Comparison of ENCODE assay signal across 15 cellular contexts in genomic region chr12:57579677-57580465, GRCh38. TPM values are rescaled to one million over a fixed set of nuclear protein-coding genes. Genes with fewer than 3 reads are reported as not detected.
DNase-seq lines count a peak whose midpoint lies in the region; ATAC-seq, FAIRE-seq and TF ChIP-seq lines count a peak whose summit lies in the region.
"Had no signal": no experiment of that assay in that cellular context is flagged by ENCODE, and none has a peak within 500 bp of the region (broad histone marks: within the 10 kb centered on the region; RNA-seq: fewer than 3 reads in every experiment).

No MANE protein-coding gene starts in this region.

- intact Hi-C loops in HepG2 (cut with micrococcal nuclease; ENCODE audit: unreplicated experiment): loop anchor here (1.0 to 5.0 kb wide), 3 partner anchors 57 to 157 kb away; partner anchors contain the start of gene AGAP2

- POLR2A ChIA-PET in HepG2 (lab: Yijun Ruan, JAX): interaction anchor here (0.7 to 4.1 kb wide), 13 partner anchors 11 to 165 kb away, joined by 3 to 35 read pairs (median 4); partner anchors contain the start of genes ARHGEF25, DCTN2, DDIT3 and INHBE

- H3K79me2 ChIP-seq in HepG2 (ENCODE audit: insufficient read depth, low read length): peaks cover 10% of the 10 kb centered on the region
- H3K79me2 ChIP-seq in MM.1S (ENCODE audit: low read length): no peaks in the 10 kb centered on the region

- no peaks in the 10 kb centered on the region for H4K20me1 ChIP-seq in HepG2 (ENCODE audit: insufficient read depth, low read length)
- H4K20me1 ChIP-seq in MM.1S (ENCODE audit: insufficient read depth, low read length): no peaks in the 10 kb centered on the region

- H3K36me3 ChIP-seq in SJSA1 (no peaks in the 10 kb centered on the region), HepG2 (replicated peaks in 1 of 2; ENCODE audit: control insufficient read depth in 1 of 2, insufficient read depth in 2 of 2, low read length in 2 of 2) (peaks cover 3 to 25% of the 10 kb centered on the region in 2 experiments), MM.1S (replicated peaks; ENCODE audit: insufficient read depth, low read length) (no peaks in the 10 kb centered on the region)

- no peak for TF ChIP-seq RAD21 in HepG2 (CRISPR knock-in tag; IDR thresholded peaks at IDR 0.05)

- H3K4me3 ChIP-seq in SJSA1 (no peak overlapping the region), HepG2 (replicated peaks in 1 of 3; ENCODE audit: insufficient read depth in 1 of 3, low read depth in 2 of 3, low read length in 3 of 3) (peak overlapping the region; percentile 10 to 60 (median 41)), MM.1S (ENCODE audit: low read length) (no peak overlapping the region)
- H3K4me3 ChIP-seq: K562 had no signal

- CTCF ChIA-PET in HepG2 (lab: Yijun Ruan, JAX; ENCODE audit: low intra/inter-chr PET ratio, low total read pairs): interaction anchor here (1.4 kb wide), 1 partner anchor 41 kb away, joined by 4 read pairs; no protein-coding TSS in a partner anchor

- peaks cover 13% of the 10 kb centered on the region for H3K27me3 ChIP-seq in SJSA1 (replicated peaks)
- no peaks in the 10 kb centered on the region for H3K27me3 ChIP-seq in HepG2 (ENCODE audit: control insufficient read depth in 1 of 2, insufficient read depth in 2 of 2, low read length in 2 of 2)
- peaks cover 11% of the 10 kb centered on the region; the same call in 1 of the 2 replicates for H3K27me3 ChIP-seq in MM.1S (replicated peaks; ENCODE audit: insufficient read depth, low read length)

- H3K27ac ChIP-seq in SJSA1: no peak overlapping the region
- peak overlapping the region; percentile 99 for H3K27ac ChIP-seq in HepG2 (ENCODE audit: extremely low read length, insufficient read depth, low read length)
- no peak overlapping the region for H3K27ac ChIP-seq in MM.1S (ENCODE audit: low read length)

- peak; percentile 76 for FAIRE-seq in HepG2 (lab: Jason Lieb, UNC)
- FAIRE-seq: A204.1, G401.6, GM12891, K562 had no signal

- WGBS in HepG2 (ENCODE audit: low lambda C conversion rate): under 1% methylated on average over 6 of the region's 8 CpGs

- H3K9me2 ChIP-seq in MM.1S (replicated peaks; ENCODE audit: insufficient read depth, low read length): no peaks in the 10 kb centered on the region

- H2AFZ ChIP-seq in HepG2 (ENCODE audit: low read length) (no peak overlapping the region), MM.1S (ENCODE audit: low read length) (no peak overlapping the region)

- ATAC-seq in HepG2: peak; percentile 74
- ATAC-seq: K562 had no signal

- peak overlapping the region; percentile 78 for H3K9ac ChIP-seq in HepG2 (ENCODE audit: insufficient read depth, low read depth, low read length)
- no peak overlapping the region for H3K9ac ChIP-seq in MM.1S (ENCODE audit: low read length)

- TF ChIP-seq CTCF in HepG2 (CRISPR knock-in tag; IDR thresholded peaks at IDR 0.05): no peak
- no peak for TF ChIP-seq CTCF in MM.1S (IDR thresholded peaks at IDR 0.05; ENCODE audit: low read length)

- in situ Hi-C loops in HepG2 (cut with HindIII; ENCODE audit: extremely low pct_ligation_motif_present, low pct_unique_long_range_greater_than_20kb): loop anchor here (5.0 kb wide), 1 partner anchor 42 kb away; no protein-coding TSS in a partner anchor

- DNase-seq in Daoy (ENCODE audit: low read depth) (peak; percentile 17), SJSA1 (ENCODE audit: low read depth in 1 of 2, low spot score in 2 of 2) (peak; percentile 81 to 83), HepG2 (ENCODE audit: low spot score) (peak; percentile 97), DMS153 treated with DMSO at 0.1 percent for 48 hours (lab: John Stamatoyannopoulos, UW; ENCODE audit: unreplicated experiment) (no peak), MM.1S (no peak)
- DNase-seq in stimulated activated CD4-positive, alpha-beta T cell treated with anti-CD3 and anti-CD28 coated beads, Interleukin-4, amount 100 ng/mL, for 1 hour: no peak
- DNase-seq: COR-L47, NCI-H1105, NCI-H1694 treated with DMSO at 0.1 percent for 48 hours had no signal

- TF ChIP-seq EP300 in HepG2 (IDR thresholded peaks at IDR 0.05; ENCODE audit: low read depth in 2 of 2, low read length in 2 of 2) (peak in 1 of 2 experiments; percentile 75; a peak in 2 of 4 replicates), HepG2 (CRISPR knock-in tag; IDR thresholded peaks at IDR 0.05; ENCODE audit: borderline replicate concordance) (no peak)

- peaks cover 11% of the 10 kb centered on the region for H3K4me1 ChIP-seq in SJSA1 (replicated peaks)
- peaks cover 77% of the 10 kb centered on the region for H3K4me1 ChIP-seq in HepG2 (ENCODE audit: insufficient read depth, low read length)
- no peaks in the 10 kb centered on the region for H3K4me1 ChIP-seq in MM.1S (ENCODE audit: low read length)

- BruUV-seq in HepG2 (replicated peaks; lab: Mats Ljungman, UMichigan): no TSS peak

- H3K9me3 ChIP-seq in SJSA1 (replicated peaks) (no peaks in the 10 kb centered on the region), HepG2 (ENCODE audit: low read length) (no peaks in the 10 kb centered on the region), MM.1S (replicated peaks; ENCODE audit: insufficient read depth, low read length) (no peaks in the 10 kb centered on the region)

- TF ChIP-seq POLR2A in HepG2 (IDR thresholded peaks at IDR 0.05; ENCODE audit: insufficient read depth in 1 of 2, low read depth in 2 of 2, low read length in 2 of 2): peak in 1 of 2 experiments; percentile 47; a peak in 3 of 4 replicates

- H3K4me2 ChIP-seq in HepG2 (ENCODE audit: low read depth, low read length) (peak overlapping the region; percentile 87), MM.1S (ENCODE audit: low read depth, low read length) (no peak overlapping the region)

- H3F3A ChIP-seq in MM.1S (ENCODE audit: insufficient read depth, low read length): no peaks in the 10 kb centered on the region

RNA-seq across cellular contexts. Expression of gene PIP4K2C, which starts 11.1 kb away (rescaled TPM):
- total RNA-seq in Daoy (2014; rRNA removed; shearing (Covaris generic)): 35.2 and 44.9 TPM in 2 replicates
- 544 and 654 TPM in 2 replicates for total RNA-seq in SJSA1 (2014; rRNA removed; shearing (Covaris generic))
- 23.6 and 26.4 TPM in 2 replicates for total RNA-seq in HepG2 (2016; rRNA removed; fragmentation: Illumina TruSeq; extraction: Trizol)
- total RNA-seq in HepG2 (2016; cell fraction: cytosol; rRNA removed; fragmentation: Illumina TruSeq; extraction: Trizol; ENCODE audit: low read depth): 2.6 and 2.8 TPM in 2 replicates
- total RNA-seq in HepG2 (2016; cell fraction: insoluble cytoplasmic fraction; rRNA removed; fragmentation: Illumina TruSeq; extraction: Trizol): 19.8 and 28.3 TPM in 2 replicates
- 9.9 and 10.2 TPM in 2 replicates for total RNA-seq in HepG2 (2016; cell fraction: membrane; rRNA removed; fragmentation: Illumina TruSeq; extraction: Trizol)
- total RNA-seq in HepG2 (2016; cell fraction: nucleus; rRNA removed; fragmentation: Illumina TruSeq; extraction: Trizol): 23.9 TPM in 2 replicates
- 21.7 and 23.3 TPM in 2 replicates for polyA plus RNA-seq in HepG2 (2011; rRNA removed)
- polyA plus RNA-seq in HepG2 (2011; cell fraction: cytosol; rRNA removed): 13.2 and 18.6 TPM in 2 replicates
- 26.0 and 28.4 TPM in 2 replicates for polyA plus RNA-seq in HepG2 (2011; cell fraction: nucleus; rRNA removed)
- polyA plus RNA-seq in HepG2 (2012): 14.2 and 18.4 TPM in 2 replicates
- 2.2 and 2.3 TPM in 2 replicates for polyA plus RNA-seq in HepG2 (2016; cell fraction: cytosol; fragmentation: Illumina TruSeq; extraction: Trizol; ENCODE audit: low read depth)
- 16.8 and 23.7 TPM in 2 replicates for polyA plus RNA-seq in HepG2 (2016; cell fraction: insoluble cytoplasmic fraction; fragmentation: Illumina TruSeq; extraction: Trizol; ENCODE audit: low read depth)
- 6.3 and 6.4 TPM in 2 replicates for polyA plus RNA-seq in HepG2 (2016; cell fraction: membrane; fragmentation: Illumina TruSeq; extraction: Trizol; ENCODE audit: low read depth)
- polyA plus RNA-seq in HepG2 (2016; cell fraction: nucleus; fragmentation: Illumina TruSeq; extraction: Trizol; ENCODE audit: insufficient read depth, low read depth): 34.3 and 34.5 TPM in 2 replicates
- polyA minus RNA-seq in HepG2 (2011; rRNA and poly(A)+ RNA removed; ENCODE audit: low replicate concordance): 20.4 and 21.5 TPM in 2 replicates
- polyA minus RNA-seq in HepG2 (2011; cell fraction: cytosol; rRNA and poly(A)+ RNA removed): 12.7 and 13.5 TPM in 2 replicates
- 8.1 and 11.4 TPM in 2 replicates for polyA minus RNA-seq in HepG2 (2011; cell fraction: nucleus; rRNA and poly(A)+ RNA removed)

RNA-seq across cellular contexts. Expression of gene DTX3, which starts 24.8 kb away (rescaled TPM):
- 12.3 and 12.7 TPM in 2 replicates for total RNA-seq in Daoy (2014; rRNA removed; shearing (Covaris generic))
- total RNA-seq in SJSA1 (2014; rRNA removed; shearing (Covaris generic)): 187 and 286 TPM in 2 replicates
- total RNA-seq in HepG2 (2016; rRNA removed; fragmentation: Illumina TruSeq; extraction: Trizol): 5.4 and 9.0 TPM in 2 replicates
- total RNA-seq in HepG2 (2016; cell fraction: cytosol; rRNA removed; fragmentation: Illumina TruSeq; extraction: Trizol; ENCODE audit: low read depth): 4.1 and 4.8 TPM in 2 replicates
- total RNA-seq in HepG2 (2016; cell fraction: insoluble cytoplasmic fraction; rRNA removed; fragmentation: Illumina TruSeq; extraction: Trizol): 4.3 and 9.2 TPM in 2 replicates
- total RNA-seq in HepG2 (2016; cell fraction: membrane; rRNA removed; fragmentation: Illumina TruSeq; extraction: Trizol): 8.4 and 9.4 TPM in 2 replicates
- 9.5 and 11.0 TPM in 2 replicates for total RNA-seq in HepG2 (2016; cell fraction: nucleus; rRNA removed; fragmentation: Illumina TruSeq; extraction: Trizol)
- polyA plus RNA-seq in HepG2 (2011; rRNA removed): 27.2 and 28.7 TPM in 2 replicates
- polyA plus RNA-seq in HepG2 (2011; cell fraction: cytosol; rRNA removed): 13.0 and 16.9 TPM in 2 replicates
- polyA plus RNA-seq in HepG2 (2011; cell fraction: nucleus; rRNA removed): 170 and 204 TPM in 2 replicates
- polyA plus RNA-seq in HepG2 (2012): 11.6 and 13.9 TPM in 2 replicates
- polyA plus RNA-seq in HepG2 (2016; cell fraction: cytosol; fragmentation: Illumina TruSeq; extraction: Trizol; ENCODE audit: low read depth): 4.0 and 4.6 TPM in 2 replicates
- 6.2 and 8.3 TPM in 2 replicates for polyA plus RNA-seq in HepG2 (2016; cell fraction: insoluble cytoplasmic fraction; fragmentation: Illumina TruSeq; extraction: Trizol; ENCODE audit: low read depth)
- 9.6 and 10.1 TPM in 2 replicates for polyA plus RNA-seq in HepG2 (2016; cell fraction: membrane; fragmentation: Illumina TruSeq; extraction: Trizol; ENCODE audit: low read depth)
- polyA plus RNA-seq in HepG2 (2016; cell fraction: nucleus; fragmentation: Illumina TruSeq; extraction: Trizol; ENCODE audit: insufficient read depth, low read depth): 29.4 and 32.9 TPM in 2 replicates
- 16.3 TPM in 1 of 2 replicates, not detected in the other for polyA minus RNA-seq in HepG2 (2011; rRNA and poly(A)+ RNA removed; ENCODE audit: low replicate concordance)
- 4.4 and 6.0 TPM in 2 replicates for polyA minus RNA-seq in HepG2 (2011; cell fraction: cytosol; rRNA and poly(A)+ RNA removed)
- 14.5 and 15.1 TPM in 2 replicates for polyA minus RNA-seq in HepG2 (2011; cell fraction: nucleus; rRNA and poly(A)+ RNA removed)
- total RNA-seq: HT-29 had no signal

RNA-seq across cellular contexts. Expression of gene KIF5A, which starts 30.0 kb away (rescaled TPM):
- 0.69 and 1.0 TPM in 2 replicates for total RNA-seq in Daoy (2014; rRNA removed; shearing (Covaris generic))
- 2.1 and 2.8 TPM in 2 replicates for total RNA-seq in SJSA1 (2014; rRNA removed; shearing (Covaris generic))
- 1.1 and 1.6 TPM in 2 replicates for total RNA-seq in HepG2 (2016; rRNA removed; fragmentation: Illumina TruSeq; extraction: Trizol)
- total RNA-seq in HepG2 (2016; cell fraction: cytosol; rRNA removed; fragmentation: Illumina TruSeq; extraction: Trizol; ENCODE audit: low read depth): 0.18 and 0.71 TPM in 2 replicates
- 0.91 and 1.5 TPM in 2 replicates for total RNA-seq in HepG2 (2016; cell fraction: insoluble cytoplasmic fraction; rRNA removed; fragmentation: Illumina TruSeq; extraction: Trizol)
- 0.37 and 0.41 TPM in 2 replicates for total RNA-seq in HepG2 (2016; cell fraction: membrane; rRNA removed; fragmentation: Illumina TruSeq; extraction: Trizol)
- 3.2 and 3.6 TPM in 2 replicates for total RNA-seq in HepG2 (2016; cell fraction: nucleus; rRNA removed; fragmentation: Illumina TruSeq; extraction: Trizol)
- 10.3 and 11.9 TPM in 2 replicates for polyA plus RNA-seq in HepG2 (2011; rRNA removed)
- 2.9 and 3.5 TPM in 2 replicates for polyA plus RNA-seq in HepG2 (2011; cell fraction: cytosol; rRNA removed)
- 35.5 and 41.8 TPM in 2 replicates for polyA plus RNA-seq in HepG2 (2011; cell fraction: nucleus; rRNA removed)
- polyA plus RNA-seq in HepG2 (2012): 8.0 and 9.1 TPM in 2 replicates
- 0.12 and 0.15 TPM in 2 replicates for polyA plus RNA-seq in HepG2 (2016; cell fraction: cytosol; fragmentation: Illumina TruSeq; extraction: Trizol; ENCODE audit: low read depth)
- 0.97 and 1.1 TPM in 2 replicates for polyA plus RNA-seq in HepG2 (2016; cell fraction: insoluble cytoplasmic fraction; fragmentation: Illumina TruSeq; extraction: Trizol; ENCODE audit: low read depth)
- 0.27 and 0.29 TPM in 2 replicates for polyA plus RNA-seq in HepG2 (2016; cell fraction: membrane; fragmentation: Illumina TruSeq; extraction: Trizol; ENCODE audit: low read depth)
- polyA plus RNA-seq in HepG2 (2016; cell fraction: nucleus; fragmentation: Illumina TruSeq; extraction: Trizol; ENCODE audit: insufficient read depth, low read depth): 7.8 and 8.7 TPM in 2 replicates
- 0.02 and 2.8 TPM in 2 replicates for polyA minus RNA-seq in HepG2 (2011; rRNA and poly(A)+ RNA removed; ENCODE audit: low replicate concordance)
- 1.9 and 3.0 TPM in 2 replicates for polyA minus RNA-seq in HepG2 (2011; cell fraction: cytosol; rRNA and poly(A)+ RNA removed)
- polyA minus RNA-seq in HepG2 (2011; cell fraction: nucleus; rRNA and poly(A)+ RNA removed): 17.8 and 18.6 TPM in 2 replicates
- total RNA-seq: HT-29 had no signal
- polyA plus RNA-seq: CD14-positive monocyte had no signal

RNA-seq across cellular contexts. Expression of gene ARHGEF25, which starts 31.4 kb away (rescaled TPM):
- 0.95 and 5.6 TPM in 2 replicates for total RNA-seq in Daoy (2014; rRNA removed; shearing (Covaris generic))
- total RNA-seq in SJSA1 (2014; rRNA removed; shearing (Covaris generic)): 107 and 145 TPM in 2 replicates
- total RNA-seq in HepG2 (2016; rRNA removed; fragmentation: Illumina TruSeq; extraction: Trizol): 10.1 and 11.5 TPM in 2 replicates
- total RNA-seq in HepG2 (2016; cell fraction: cytosol; rRNA removed; fragmentation: Illumina TruSeq; extraction: Trizol; ENCODE audit: low read depth): 8.4 and 8.9 TPM in 2 replicates
- 8.3 and 14.8 TPM in 2 replicates for total RNA-seq in HepG2 (2016; cell fraction: insoluble cytoplasmic fraction; rRNA removed; fragmentation: Illumina TruSeq; extraction: Trizol)
- total RNA-seq in HepG2 (2016; cell fraction: membrane; rRNA removed; fragmentation: Illumina TruSeq; extraction: Trizol): 16.1 and 18.0 TPM in 2 replicates
- total RNA-seq in HepG2 (2016; cell fraction: nucleus; rRNA removed; fragmentation: Illumina TruSeq; extraction: Trizol): 9.2 and 9.6 TPM in 2 replicates
- 12.5 and 15.3 TPM in 2 replicates for polyA plus RNA-seq in HepG2 (2011; rRNA removed)
- 8.5 and 8.9 TPM in 2 replicates for polyA plus RNA-seq in HepG2 (2011; cell fraction: cytosol; rRNA removed)
- 77.8 and 83.0 TPM in 2 replicates for polyA plus RNA-seq in HepG2 (2011; cell fraction: nucleus; rRNA removed)
- 15.4 and 15.7 TPM in 2 replicates for polyA plus RNA-seq in HepG2 (2012)
- polyA plus RNA-seq in HepG2 (2016; cell fraction: cytosol; fragmentation: Illumina TruSeq; extraction: Trizol; ENCODE audit: low read depth): 6.4 and 8.2 TPM in 2 replicates
- 8.6 and 9.4 TPM in 2 replicates for polyA plus RNA-seq in HepG2 (2016; cell fraction: insoluble cytoplasmic fraction; fragmentation: Illumina TruSeq; extraction: Trizol; ENCODE audit: low read depth)
- 11.4 and 11.5 TPM in 2 replicates for polyA plus RNA-seq in HepG2 (2016; cell fraction: membrane; fragmentation: Illumina TruSeq; extraction: Trizol; ENCODE audit: low read depth)
- polyA plus RNA-seq in HepG2 (2016; cell fraction: nucleus; fragmentation: Illumina TruSeq; extraction: Trizol; ENCODE audit: insufficient read depth, low read depth): 21.2 and 28.6 TPM in 2 replicates
- polyA minus RNA-seq in HepG2 (2011; rRNA and poly(A)+ RNA removed; ENCODE audit: low replicate concordance): 6.2 TPM in 1 of 2 replicates, not detected in the other
- 2.9 and 3.3 TPM in 2 replicates for polyA minus RNA-seq in HepG2 (2011; cell fraction: cytosol; rRNA and poly(A)+ RNA removed)
- 11.8 and 12.6 TPM in 2 replicates for polyA minus RNA-seq in HepG2 (2011; cell fraction: nucleus; rRNA and poly(A)+ RNA removed)
- polyA plus RNA-seq: CD14-positive monocyte had no signal

RNA-seq across cellular contexts. Expression of gene DCTN2, which starts 32.9 kb away (rescaled TPM):
- total RNA-seq in Daoy (2014; rRNA removed; shearing (Covaris generic)): 108 and 118 TPM in 2 replicates
- total RNA-seq in SJSA1 (2014; rRNA removed; shearing (Covaris generic)): 3,855 and 4,325 TPM in 2 replicates
- total RNA-seq in HepG2 (2016; rRNA removed; fragmentation: Illumina TruSeq; extraction: Trizol): 72.0 and 75.5 TPM in 2 replicates
- 16.3 and 20.3 TPM in 2 replicates for total RNA-seq in HepG2 (2016; cell fraction: cytosol; rRNA removed; fragmentation: Illumina TruSeq; extraction: Trizol; ENCODE audit: low read depth)
- total RNA-seq in HepG2 (2016; cell fraction: insoluble cytoplasmic fraction; rRNA removed; fragmentation: Illumina TruSeq; extraction: Trizol): 63.9 and 76.9 TPM in 2 replicates
- 38.0 and 40.0 TPM in 2 replicates for total RNA-seq in HepG2 (2016; cell fraction: membrane; rRNA removed; fragmentation: Illumina TruSeq; extraction: Trizol)
- total RNA-seq in HepG2 (2016; cell fraction: nucleus; rRNA removed; fragmentation: Illumina TruSeq; extraction: Trizol): 43.6 and 51.0 TPM in 2 replicates
- polyA plus RNA-seq in HepG2 (2011; rRNA removed): 77.4 and 85.7 TPM in 2 replicates
- 82.2 and 86.7 TPM in 2 replicates for polyA plus RNA-seq in HepG2 (2011; cell fraction: cytosol; rRNA removed)
- 67.6 and 71.9 TPM in 2 replicates for polyA plus RNA-seq in HepG2 (2011; cell fraction: nucleus; rRNA removed)
- polyA plus RNA-seq in HepG2 (2012): 70.0 and 93.9 TPM in 2 replicates
- polyA plus RNA-seq in HepG2 (2016; cell fraction: cytosol; fragmentation: Illumina TruSeq; extraction: Trizol; ENCODE audit: low read depth): 26.7 and 27.0 TPM in 2 replicates
- 106 and 134 TPM in 2 replicates for polyA plus RNA-seq in HepG2 (2016; cell fraction: insoluble cytoplasmic fraction; fragmentation: Illumina TruSeq; extraction: Trizol; ENCODE audit: low read depth)
- 43.7 and 48.7 TPM in 2 replicates for polyA plus RNA-seq in HepG2 (2016; cell fraction: membrane; fragmentation: Illumina TruSeq; extraction: Trizol; ENCODE audit: low read depth)
- polyA plus RNA-seq in HepG2 (2016; cell fraction: nucleus; fragmentation: Illumina TruSeq; extraction: Trizol; ENCODE audit: insufficient read depth, low read depth): 110 and 115 TPM in 2 replicates
- polyA minus RNA-seq in HepG2 (2011; rRNA and poly(A)+ RNA removed; ENCODE audit: low replicate concordance): 76.1 and 154 TPM in 2 replicates
- 60.3 and 62.5 TPM in 2 replicates for polyA minus RNA-seq in HepG2 (2011; cell fraction: cytosol; rRNA and poly(A)+ RNA removed)
- polyA minus RNA-seq in HepG2 (2011; cell fraction: nucleus; rRNA and poly(A)+ RNA removed): 49.6 and 54.1 TPM in 2 replicates

Comparison
In these comparisons a context has a peak if more than half of its experiments do, and no peak if none do; other contexts are left out.
1. DNase-seq: peak in Daoy (single experiment), SJSA1 (2 of 2) and HepG2 (single experiment); none in stimulated activated CD4-positive, alpha-beta T cell treated with anti-CD3 and anti-CD28 coated beads, Interleukin-4, amount 100 ng/mL, for 1 hour (single experiment), DMS153 treated with DMSO at 0.1 percent for 48 hours (single experiment) and MM.1S (single experiment).
2. H3K4me3 ChIP-seq: peak in HepG2 (3 of 3); none in SJSA1 (single experiment) and MM.1S (single experiment).
3. RNA of gene PIP4K2C, which starts 11.1 kb away (total RNA-seq): 544 to 654 TPM in SJSA1; 35.2 to 44.9 TPM in Daoy and 2.6 to 28.3 TPM in HepG2; every median in the first group is over 10 times any median in the second.
4. RNA of gene DTX3, which starts 24.8 kb away (total RNA-seq): 187 to 286 TPM in SJSA1; 12.3 to 12.7 TPM in Daoy and 4.1 to 11.0 TPM in HepG2; every median in the first group is over 10 times any median in the second.